24 cellular contexts compared by ENCODE assay signal in the genomic region with DNA sequence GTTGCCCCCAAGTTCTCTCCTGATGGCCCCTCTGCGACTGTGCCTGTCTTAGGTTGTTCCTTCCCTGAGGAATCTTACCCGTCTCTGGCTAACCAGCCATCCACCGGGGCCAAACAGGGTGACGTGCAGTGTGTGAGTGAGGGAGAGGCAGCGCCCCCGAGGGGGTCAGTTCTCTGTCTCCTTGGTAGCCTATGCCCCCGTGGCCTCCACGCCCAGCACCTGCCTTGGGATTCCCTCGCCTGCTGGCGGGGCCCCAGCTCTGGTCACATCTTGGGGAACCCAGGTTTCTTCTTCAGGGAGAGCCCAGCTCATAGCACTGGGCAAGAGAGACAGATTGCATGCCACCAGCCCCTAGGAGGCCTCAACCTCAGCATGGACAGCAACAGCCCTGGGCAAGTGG. TPM values are rescaled to one million over a fixed set of nuclear protein-coding genes. Genes with fewer than 3 reads are reported as not detected.
A peak's percentile ranks its signal among the peaks of the same experiment; 100 is the strongest.
DNase-seq lines count a peak whose midpoint lies in the region; ATAC-seq, FAIRE-seq and TF ChIP-seq lines count a peak whose summit lies in the region.
"Had no signal": no experiment of that assay in that cellular context is flagged by ENCODE, and none has a peak within 500 bp of the region (broad histone marks: within the 10 kb centered on the region; RNA-seq: fewer than 3 reads in every experiment).

No MANE protein-coding gene starts in this region.

- H3K4me3 Mint-ChIP-seq in activated CD8-positive, alpha-beta T cell treated with anti-CD3 and anti-CD28 coated beads for 36 hours, result no peak overlapping the region
- no peak overlapping the region for H3K4me3 Mint-ChIP-seq in activated CD8-positive, alpha-beta T cell treated with anti-CD3 and anti-CD28 coated beads, Interleukin-2, amount 10 ng/mL, durations not matched to agents 7 days and 5 days
- H3K4me3 Mint-ChIP-seq in activated naive CD8-positive, alpha-beta T cell treated with anti-CD3 and anti-CD28 coated beads, Interleukin-2, amount 10 ng/mL, durations not matched to agents 7 days and 5 days, result no peak overlapping the region
- no peak overlapping the region for H3K4me3 Mint-ChIP-seq in stimulated activated effector memory CD8-positive, alpha-beta T cell treated with anti-CD3 and anti-CD28 coated beads, Interleukin-12 subunit alpha, Interleukin-12 subunit beta, amount 100 ng/mL, for 72 hours
- H3K4me3 Mint-ChIP-seq: H9 had no signal

- TF ChIP-seq RAD21 in A549 (conservative IDR thresholded peaks at IDR 0.05 in 1 of 2, IDR thresholded peaks at IDR 0.05 in 1 of 2), result no peak

- H3K9me3 Mint-ChIP-seq in activated CD8-positive, alpha-beta T cell treated with anti-CD3 and anti-CD28 coated beads for 36 hours, result no peaks in the 10 kb centered on the region
- H3K9me3 Mint-ChIP-seq in activated CD8-positive, alpha-beta T cell treated with anti-CD3 and anti-CD28 coated beads, Interleukin-2, amount 10 ng/mL, durations not matched to agents 7 days and 5 days (ENCODE audit: insufficient read depth), result no peaks in the 10 kb centered on the region
- no peaks in the 10 kb centered on the region for H3K9me3 Mint-ChIP-seq in activated naive CD8-positive, alpha-beta T cell treated with anti-CD3 and anti-CD28 coated beads, Interleukin-2, amount 10 ng/mL, durations not matched to agents 7 days and 5 days
- no peaks in the 10 kb centered on the region for H3K9me3 Mint-ChIP-seq in stimulated activated effector memory CD8-positive, alpha-beta T cell treated with anti-CD3 and anti-CD28 coated beads, Interleukin-12 subunit alpha, Interleukin-12 subunit beta, amount 100 ng/mL, for 72 hours
- H3K9me3 Mint-ChIP-seq: CD4-positive, CD25-positive, alpha-beta regulatory T cell; H9 had no signal

- intact Hi-C loops in activated CD8-positive, alpha-beta T cell treated with anti-CD3 and anti-CD28 coated beads for 36 hours (cut with micrococcal nuclease), result no loop called here
- intact Hi-C loops in Right ventricle myocardium inferior (cut with DNase I), result no loop called here

- FAIRE-seq in A549 (lab: Jason Lieb, UNC), result no peak
- FAIRE-seq: GM12878 had no signal

- POLR2A ChIA-PET in activated CD8-positive, alpha-beta T cell treated with anti-CD3 and anti-CD28 coated beads for 36 hours (lab: Charles Lee), result interaction anchor here (0.7 to 9.6 kb wide), 8 partner anchors 9 to 385 kb away, joined by 3 to 228 read pairs (median 3); partner anchors contain the start of genes HNRNPUL2, TMEM179B and TMEM223
- POLR2A ChIA-PET in activated CD8-positive, alpha-beta T cell treated with anti-CD3 and anti-CD28 coated beads, Interleukin-2, amount 10 ng/mL, durations not matched to agents 7 days and 5 days (lab: Charles Lee), result interaction anchor here (2.5 to 2.8 kb wide), 2 partner anchors 9 to 42 kb away, joined by 12 to 21 read pairs; no protein-coding TSS in a partner anchor
- POLR2A ChIA-PET in A549 (lab: Yijun Ruan, JAX), result no interaction called here
- POLR2A ChIA-PET in activated naive CD8-positive, alpha-beta T cell treated with anti-CD3 and anti-CD28 coated beads, Interleukin-2, amount 10 ng/mL, durations not matched to agents 7 days and 5 days (lab: Charles Lee), result interaction anchor here (2.1 kb wide), 1 partner anchor 12 kb away, joined by 14 read pairs; the partner anchor contains the start of gene TMEM179B

- no peak for TF ChIP-seq CTCF in activated CD8-positive, alpha-beta T cell treated with anti-CD3 and anti-CD28 coated beads for 36 hours (IDR thresholded peaks at IDR 0.05)
- TF ChIP-seq CTCF in A549 (IDR thresholded peaks at IDR 0.05), result no peak

- H3K4me1 Mint-ChIP-seq in activated CD8-positive, alpha-beta T cell treated with anti-CD3 and anti-CD28 coated beads for 36 hours (ENCODE audit: low read depth), result peaks cover 36% of the 10 kb centered on the region
- H3K4me1 Mint-ChIP-seq in activated CD8-positive, alpha-beta T cell treated with anti-CD3 and anti-CD28 coated beads, Interleukin-2, amount 10 ng/mL, durations not matched to agents 7 days and 5 days (ENCODE audit: low read depth), result peaks cover 18% of the 10 kb centered on the region
- peaks cover 25% of the 10 kb centered on the region for H3K4me1 Mint-ChIP-seq in activated naive CD8-positive, alpha-beta T cell treated with anti-CD3 and anti-CD28 coated beads, Interleukin-2, amount 10 ng/mL, durations not matched to agents 7 days and 5 days
- peaks cover 37% of the 10 kb centered on the region for H3K4me1 Mint-ChIP-seq in stimulated activated effector memory CD8-positive, alpha-beta T cell treated with anti-CD3 and anti-CD28 coated beads, Interleukin-12 subunit alpha, Interleukin-12 subunit beta, amount 100 ng/mL, for 72 hours

- CTCF ChIA-PET in activated CD8-positive, alpha-beta T cell treated with anti-CD3 and anti-CD28 coated beads for 36 hours (lab: Charles Lee), result interaction anchor here (2.3 to 3.0 kb wide), 2 partner anchors 12 to 13 kb away, joined by 10 to 13 read pairs; partner anchors contain the start of gene TMEM179B
- CTCF ChIA-PET in activated CD8-positive, alpha-beta T cell treated with anti-CD3 and anti-CD28 coated beads, Interleukin-2, amount 10 ng/mL, durations not matched to agents 7 days and 5 days (lab: Charles Lee), result interaction anchor here (0.6 to 1.8 kb wide), 2 partner anchors 9 to 14 kb away, joined by 3 to 5 read pairs; no protein-coding TSS in a partner anchor
- CTCF ChIA-PET in A549 (lab: Yijun Ruan, JAX), result interaction anchor here (1.0 to 6.2 kb wide), 2 partner anchors 10 to 81 kb away, joined by 3 to 69 read pairs; partner anchors contain the start of genes SLC3A2, TMEM179B and TMEM223

- no peak overlapping the region for H3K4me2 ChIP-seq in A549

- WGBS in A549 (ENCODE audit: missing lambda C conversion rate), result 96% methylated on average over 10 of the region's 10 CpGs

- H3K27ac Mint-ChIP-seq in activated CD8-positive, alpha-beta T cell treated with anti-CD3 and anti-CD28 coated beads for 36 hours, result peak overlapping the region; percentile 34
- H3K27ac Mint-ChIP-seq in activated CD8-positive, alpha-beta T cell treated with anti-CD3 and anti-CD28 coated beads, Interleukin-2, amount 10 ng/mL, durations not matched to agents 7 days and 5 days, result no peak overlapping the region
- H3K27ac Mint-ChIP-seq in activated naive CD8-positive, alpha-beta T cell treated with anti-CD3 and anti-CD28 coated beads, Interleukin-2, amount 10 ng/mL, durations not matched to agents 7 days and 5 days, result peak overlapping the region; percentile 42
- peak overlapping the region; percentile 74 for H3K27ac Mint-ChIP-seq in stimulated activated effector memory CD8-positive, alpha-beta T cell treated with anti-CD3 and anti-CD28 coated beads, Interleukin-12 subunit alpha, Interleukin-12 subunit beta, amount 100 ng/mL, for 72 hours

- H3K27ac ChIP-seq in A549, result no peak overlapping the region
- H3K27ac ChIP-seq: HL-60 had no signal

- H3K36me3 Mint-ChIP-seq in activated CD8-positive, alpha-beta T cell treated with anti-CD3 and anti-CD28 coated beads for 36 hours (ENCODE audit: low read depth), result peaks cover 70% of the 10 kb centered on the region
- H3K36me3 Mint-ChIP-seq in activated CD8-positive, alpha-beta T cell treated with anti-CD3 and anti-CD28 coated beads, Interleukin-2, amount 10 ng/mL, durations not matched to agents 7 days and 5 days (ENCODE audit: low read depth), result peaks cover 81% of the 10 kb centered on the region
- H3K36me3 Mint-ChIP-seq in activated naive CD8-positive, alpha-beta T cell treated with anti-CD3 and anti-CD28 coated beads, Interleukin-2, amount 10 ng/mL, durations not matched to agents 7 days and 5 days, result peaks cover 41% of the 10 kb centered on the region
- peaks cover 100% of the 10 kb centered on the region for H3K36me3 Mint-ChIP-seq in stimulated activated effector memory CD8-positive, alpha-beta T cell treated with anti-CD3 and anti-CD28 coated beads, Interleukin-12 subunit alpha, Interleukin-12 subunit beta, amount 100 ng/mL, for 72 hours

- H3K4me3 ChIP-seq in A549, result no peak overlapping the region
- H3K4me3 ChIP-seq: GM12878 had no signal

- ATAC-seq in activated CD8-positive, alpha-beta T cell treated with anti-CD3 and anti-CD28 coated beads for 36 hours, result no peak
- ATAC-seq in activated CD8-positive, alpha-beta T cell treated with anti-CD3 and anti-CD28 coated beads, Interleukin-2, amount 10 ng/mL, durations not matched to agents 7 days and 5 days, result no peak
- ATAC-seq in A549 (peak; percentile 6 to 14; a peak in 2 of 6 replicates), Right ventricle myocardium inferior (no peak)
- ATAC-seq in activated naive CD8-positive, alpha-beta T cell treated with anti-CD3 and anti-CD28 coated beads, Interleukin-2, amount 10 ng/mL, durations not matched to agents 7 days and 5 days (ENCODE audit: low read depth), result no peak
- ATAC-seq in stimulated activated effector memory CD8-positive, alpha-beta T cell treated with anti-CD3 and anti-CD28 coated beads, Interleukin-12 subunit alpha, Interleukin-12 subunit beta, amount 100 ng/mL, for 72 hours, result peak; percentile 17
- ATAC-seq: GM12878, Panc1 had no signal

- no peaks in the 10 kb centered on the region for H3K27me3 Mint-ChIP-seq in activated CD8-positive, alpha-beta T cell treated with anti-CD3 and anti-CD28 coated beads for 36 hours
- H3K27me3 Mint-ChIP-seq in activated CD8-positive, alpha-beta T cell treated with anti-CD3 and anti-CD28 coated beads, Interleukin-2, amount 10 ng/mL, durations not matched to agents 7 days and 5 days (ENCODE audit: low read depth), result no peaks in the 10 kb centered on the region
- no peaks in the 10 kb centered on the region for H3K27me3 Mint-ChIP-seq in activated naive CD8-positive, alpha-beta T cell treated with anti-CD3 and anti-CD28 coated beads, Interleukin-2, amount 10 ng/mL, durations not matched to agents 7 days and 5 days
- H3K27me3 Mint-ChIP-seq: CD4-positive, CD25-positive, alpha-beta regulatory T cell had no signal

- no peak for DNase-seq in activated CD8-positive, alpha-beta T cell treated with anti-CD3 and anti-CD28 coated beads for 36 hours
- DNase-seq in activated CD8-positive, alpha-beta T cell treated with anti-CD3 and anti-CD28 coated beads, Interleukin-2, amount 10 ng/mL, durations not matched to agents 7 days and 5 days, result no peak
- no peak for DNase-seq in A549 (ENCODE audit: low read depth in 1 of 2, low spot score in 1 of 2)
- no peak for DNase-seq in activated naive CD8-positive, alpha-beta T cell treated with anti-CD3 and anti-CD28 coated beads, Interleukin-2, amount 10 ng/mL, durations not matched to agents 7 days and 5 days
- DNase-seq in stimulated activated effector memory CD8-positive, alpha-beta T cell treated with anti-CD3 and anti-CD28 coated beads, Interleukin-12 subunit alpha, Interleukin-12 subunit beta, amount 100 ng/mL, for 72 hours (ENCODE audit: low spot score in 2 of 2), result no peak
- DNase-seq in DMS114 treated with DMSO at 0.1 percent for 48 hours (lab: John Stamatoyannopoulos, UW; ENCODE audit: unreplicated experiment), result no peak
- DNase-seq in NCI-H524 treated with DMSO at 0.1 percent for 48 hours (lab: John Stamatoyannopoulos, UW), result no peak
- no peak for DNase-seq in Right ventricle myocardium inferior (ENCODE audit: missing footprints)
- DNase-seq: 8988T; BE2C; Caco-2; CD4-positive, CD25-positive, alpha-beta regulatory T cell; DMS153; H9; MM.1S; NCI-H1105; NCI-H2081; NCI-H2171 treated with DMSO at 0.1 percent for 48 hours; NCI-H446; NCI-H69; Right ventricle myocardium superior had no signal

- TF ChIP-seq POLR2A in A549 (IDR thresholded peaks at IDR 0.05; ENCODE audit: low read length), result no peak

- H3K4me1 ChIP-seq in A549, result peaks cover 7% of the 10 kb centered on the region; the same call in 2 of the 3 replicates
- H3K4me1 ChIP-seq: BE2C, Caco-2 had no signal

- no peaks in the 10 kb centered on the region for H3K9me3 ChIP-seq in A549
- H3K9me3 ChIP-seq: BE2C, Caco-2 had no signal

- TF ChIP-seq EP300 in A549 (IDR thresholded peaks at IDR 0.05), result no peak

RNA-seq across cellular contexts. Expression of gene NXF1, which starts 5.8 kb away (rescaled TPM):
- total RNA-seq in activated CD8-positive, alpha-beta T cell treated with anti-CD3 and anti-CD28 coated beads for 36 hours, result 10 to 100 TPM; 80.9 to 90.0 TPM
- 100 to 1,000 TPM; 110 to 111 TPM for total RNA-seq in activated CD8-positive, alpha-beta T cell treated with anti-CD3 and anti-CD28 coated beads, Interleukin-2, amount 10 ng/mL, durations not matched to agents 7 days and 5 days
- polyA plus RNA-seq in A549 (2011; rRNA removed) (35.5 and 50.7 TPM in 2 replicates), A549 (2017; fragmentation: RNase III; extraction: RNeasy Plus Mini Kit Qiagen cat#74134 plus additional on column Dnase treatment) (46.6 to 47.7 TPM (median 46.9 TPM) in 3 replicates)
- polyA plus RNA-seq in A549 (2012; cell fraction: cytosol; rRNA removed), result 58.2 and 63.0 TPM in 2 replicates
- 126 and 131 TPM in 2 replicates for polyA plus RNA-seq in A549 (2012; cell fraction: nucleus; rRNA removed)
- 35.9 and 41.6 TPM in 2 replicates for polyA minus RNA-seq in A549 (2011; rRNA and poly(A)+ RNA removed)
- total RNA-seq in activated naive CD8-positive, alpha-beta T cell treated with anti-CD3 and anti-CD28 coated beads, Interleukin-2, amount 10 ng/mL, durations not matched to agents 7 days and 5 days, result 100 to 1,000 TPM; 124 to 131 TPM
- 42.7 TPM for total RNA-seq in Right ventricle myocardium inferior

RNA-seq across cellular contexts. Expression of gene TMEM223, which starts 7.7 kb away (rescaled TPM):
- total RNA-seq in activated CD8-positive, alpha-beta T cell treated with anti-CD3 and anti-CD28 coated beads for 36 hours, result 10 to 100 TPM; 12.3 to 12.7 TPM
- 10 to 100 TPM; 20.1 to 20.3 TPM for total RNA-seq in activated CD8-positive, alpha-beta T cell treated with anti-CD3 and anti-CD28 coated beads, Interleukin-2, amount 10 ng/mL, durations not matched to agents 7 days and 5 days
- polyA plus RNA-seq in A549 (2011; rRNA removed), result 20.6 and 26.5 TPM in 2 replicates
- polyA plus RNA-seq in A549 (2012; cell fraction: cytosol; rRNA removed), result 26.9 and 43.3 TPM in 2 replicates
- 21.7 and 25.3 TPM in 2 replicates for polyA plus RNA-seq in A549 (2012; cell fraction: nucleus; rRNA removed)
- 20.1 to 24.3 TPM (median 23.5 TPM) in 3 replicates for polyA plus RNA-seq in A549 (2017; fragmentation: RNase III; extraction: RNeasy Plus Mini Kit Qiagen cat#74134 plus additional on column Dnase treatment)
- 9.0 and 10.3 TPM in 2 replicates for polyA minus RNA-seq in A549 (2011; rRNA and poly(A)+ RNA removed)
- total RNA-seq in activated naive CD8-positive, alpha-beta T cell treated with anti-CD3 and anti-CD28 coated beads, Interleukin-2, amount 10 ng/mL, durations not matched to agents 7 days and 5 days, result 10 to 100 TPM; 14.0 to 15.2 TPM
- total RNA-seq in Right ventricle myocardium inferior, result 18.0 TPM

RNA-seq across cellular contexts. Expression of gene TMEM179B, which starts 12.3 kb away (rescaled TPM):
- total RNA-seq in activated CD8-positive, alpha-beta T cell treated with anti-CD3 and anti-CD28 coated beads for 36 hours, result 10 to 100 TPM; 18.6 to 19.5 TPM
- 10 to 100 TPM; 37.3 to 40.8 TPM for total RNA-seq in activated CD8-positive, alpha-beta T cell treated with anti-CD3 and anti-CD28 coated beads, Interleukin-2, amount 10 ng/mL, durations not matched to agents 7 days and 5 days
- polyA plus RNA-seq in A549 (2011; rRNA removed) (64.7 and 105 TPM in 2 replicates), A549 (2017; fragmentation: RNase III; extraction: RNeasy Plus Mini Kit Qiagen cat#74134 plus additional on column Dnase treatment) (57.6 to 64.4 TPM (median 62.8 TPM) in 3 replicates)
- 84.2 and 102 TPM in 2 replicates for polyA plus RNA-seq in A549 (2012; cell fraction: cytosol; rRNA removed)
- polyA plus RNA-seq in A549 (2012; cell fraction: nucleus; rRNA removed), result 72.8 and 89.9 TPM in 2 replicates
- 101 and 134 TPM in 2 replicates for polyA minus RNA-seq in A549 (2011; rRNA and poly(A)+ RNA removed)
- 10 to 100 TPM; 48.7 to 52.2 TPM for total RNA-seq in activated naive CD8-positive, alpha-beta T cell treated with anti-CD3 and anti-CD28 coated beads, Interleukin-2, amount 10 ng/mL, durations not matched to agents 7 days and 5 days
- total RNA-seq in Right ventricle myocardium inferior, result 21.6 TPM

RNA-seq across cellular contexts. Expression of gene TAF6L, which starts 28.3 kb away (rescaled TPM):
- total RNA-seq in activated CD8-positive, alpha-beta T cell treated with anti-CD3 and anti-CD28 coated beads for 36 hours, result 10 to 100 TPM; 13.7 to 16.7 TPM
- 10 to 100 TPM; 21.8 to 23.7 TPM for total RNA-seq in activated CD8-positive, alpha-beta T cell treated with anti-CD3 and anti-CD28 coated beads, Interleukin-2, amount 10 ng/mL, durations not matched to agents 7 days and 5 days
- 14.0 and 17.5 TPM in 2 replicates for polyA plus RNA-seq in A549 (2011; rRNA removed)
- polyA plus RNA-seq in A549 (2012; cell fraction: cytosol; rRNA removed), result 21.2 and 24.5 TPM in 2 replicates
- 87.4 and 96.2 TPM in 2 replicates for polyA plus RNA-seq in A549 (2012; cell fraction: nucleus; rRNA removed)
- polyA plus RNA-seq in A549 (2017; fragmentation: RNase III; extraction: RNeasy Plus Mini Kit Qiagen cat#74134 plus additional on column Dnase treatment), result 20.8 to 23.5 TPM (median 22.7 TPM) in 3 replicates
- polyA minus RNA-seq in A549 (2011; rRNA and poly(A)+ RNA removed), result 21.0 and 26.0 TPM in 2 replicates
- 10 to 100 TPM; 20.6 to 22.2 TPM for total RNA-seq in activated naive CD8-positive, alpha-beta T cell treated with anti-CD3 and anti-CD28 coated beads, Interleukin-2, amount 10 ng/mL, durations not matched to agents 7 days and 5 days
- 8.2 TPM for total RNA-seq in Right ventricle myocardium inferior

RNA-seq across cellular contexts. Expression of gene STX5, which starts 32.4 kb away (rescaled TPM):
- total RNA-seq in activated CD8-positive, alpha-beta T cell treated with anti-CD3 and anti-CD28 coated beads for 36 hours, result 10 to 100 TPM; 22.0 to 22.8 TPM
- 10 to 100 TPM; 30.4 to 32.7 TPM for total RNA-seq in activated CD8-positive, alpha-beta T cell treated with anti-CD3 and anti-CD28 coated beads, Interleukin-2, amount 10 ng/mL, durations not matched to agents 7 days and 5 days
- polyA plus RNA-seq in A549 (2011; rRNA removed), result 30.3 and 32.3 TPM in 2 replicates
- 16.3 and 20.3 TPM in 2 replicates for polyA plus RNA-seq in A549 (2012; cell fraction: cytosol; rRNA removed)
- polyA plus RNA-seq in A549 (2012; cell fraction: nucleus; rRNA removed), result 14.0 and 14.4 TPM in 2 replicates
- 16.8 to 21.0 TPM (median 19.5 TPM) in 3 replicates for polyA plus RNA-seq in A549 (2017; fragmentation: RNase III; extraction: RNeasy Plus Mini Kit Qiagen cat#74134 plus additional on column Dnase treatment)
- polyA minus RNA-seq in A549 (2011; rRNA and poly(A)+ RNA removed), result 43.6 and 47.7 TPM in 2 replicates
- 10 to 100 TPM; 43.4 to 44.3 TPM for total RNA-seq in activated naive CD8-positive, alpha-beta T cell treated with anti-CD3 and anti-CD28 coated beads, Interleukin-2, amount 10 ng/mL, durations not matched to agents 7 days and 5 days
- total RNA-seq in Right ventricle myocardium inferior, result 18.5 TPM

Comparison
In these comparisons a context has a peak if more than half of its experiments do, and no peak if none do; other contexts are left out.
1. ATAC-seq: peak in A549 (2 of 2) and stimulated activated effector memory CD8-positive, alpha-beta T cell treated with anti-CD3 and anti-CD28 coated beads, Interleukin-12 subunit alpha, Interleukin-12 subunit beta, amount 100 ng/mL, for 72 hours (single experiment); none in activated CD8-positive, alpha-beta T cell treated with anti-CD3 and anti-CD28 coated beads for 36 hours (single experiment), activated CD8-positive, alpha-beta T cell treated with anti-CD3 and anti-CD28 coated beads, Interleukin-2, amount 10 ng/mL, durations not matched to agents 7 days and 5 days (single experiment), activated naive CD8-positive, alpha-beta T cell treated with anti-CD3 and anti-CD28 coated beads, Interleukin-2, amount 10 ng/mL, durations not matched to agents 7 days and 5 days (single experiment) and Right ventricle myocardium inferior (single experiment).